1 cellular context compared by ENCODE assay signal in genomic region chr5:43120720-43121564, GRCh38.
TF ChIP-seq lines count a peak whose summit lies in the region.

Gene ZNF131, plus strand, starts transcription at chr5:43120914. Its CDS starts 1,140 bp downstream, at chr5:43122054.

TF ChIP-seq in HEK293, 187 proteins besides CTCF, POLR2A, EP300 and RAD21 (continued from another document and continues in another):
- TF ChIP-seq ZNF548 (tag by site-specific recombination; IDR thresholded peaks at IDR 0.05) (no peak), ZBTB10 (tag by site-specific recombination; IDR thresholded peaks at IDR 0.05) (peak; percentile 54; the same call in 1 of the 2 replicates), TCF7L2 (IDR thresholded peaks at IDR 0.05; ENCODE audit: borderline replicate concordance, low read depth, low read length) (no peak), ZNF416 (tag by site-specific recombination; IDR thresholded peaks at IDR 0.05) (no peak), TSHZ1 (tag by site-specific recombination; IDR thresholded peaks at IDR 0.05; ENCODE audit: borderline replicate concordance) (no peak), ZNF341 (tag by site-specific recombination; IDR thresholded peaks at IDR 0.05; ENCODE audit: low read depth) (peak; percentile 46), ZNF132 (tag by site-specific recombination; IDR thresholded peaks at IDR 0.05; ENCODE audit: borderline replicate concordance) (no peak), ZNF426 (tag by site-specific recombination; IDR thresholded peaks at IDR 0.05) (no peak), KLF1 (tag by site-specific recombination; IDR thresholded peaks at IDR 0.05) (peak; percentile 98), ZBTB26 (tag by site-specific recombination; optimal IDR thresholded peaks at IDR 0.05) (peak; percentile 89), KLF9 (tag by site-specific recombination; IDR thresholded peaks at IDR 0.05; ENCODE audit: low read depth) (peak; percentile 100), AEBP2 (tag by site-specific recombination; IDR thresholded peaks at IDR 0.05; ENCODE audit: borderline replicate concordance) (no peak), ZNF510 (tag by site-specific recombination; IDR thresholded peaks at IDR 0.05; ENCODE audit: insufficient replicate concordance) (no peak), PRDM6 (tag by site-specific recombination; IDR thresholded peaks at IDR 0.05) (no peak), ZNF555 (tag by site-specific recombination; conservative IDR thresholded peaks at IDR 0.05) (no peak), ZNF146 (tag by site-specific recombination; IDR thresholded peaks at IDR 0.05) (peak; percentile 13; the same call in 1 of the 2 replicates), KLF7 (tag by site-specific recombination; IDR thresholded peaks at IDR 0.05; ENCODE audit: borderline replicate concordance) (peak; percentile 75), ZNF514 (tag by site-specific recombination; IDR thresholded peaks at IDR 0.05) (no peak), ZSCAN16 (tag by site-specific recombination; IDR thresholded peaks at IDR 0.05) (no peak), ZSCAN5A (tag by site-specific recombination; IDR thresholded peaks at IDR 0.05) (peak; percentile 79; the same call in 1 of the 2 replicates), ZNF274 (IDR thresholded peaks at IDR 0.05; ENCODE audit: low read length) (no peak), ZNF274 (tag by site-specific recombination; IDR thresholded peaks at IDR 0.05; ENCODE audit: borderline replicate concordance) (no peak), ZNF140 (tag by site-specific recombination; IDR thresholded peaks at IDR 0.05) (no peak), ZNF214 (tag by site-specific recombination; IDR thresholded peaks at IDR 0.05; ENCODE audit: borderline replicate concordance) (no peak), ZNF292 (tag by site-specific recombination; IDR thresholded peaks at IDR 0.05; ENCODE audit: borderline replicate concordance, low read depth) (no peak), ZNF366 (tag by site-specific recombination; conservative IDR thresholded peaks at IDR 0.05) (no peak), ZNF221 (tag by site-specific recombination; IDR thresholded peaks at IDR 0.05; ENCODE audit: borderline replicate concordance) (peak; percentile 67; the same call in 1 of the 2 replicates), ZNF596 (tag by site-specific recombination; IDR thresholded peaks at IDR 0.05) (peak; percentile 51), ZNF37A (tag by site-specific recombination; IDR thresholded peaks at IDR 0.05) (no peak), SP2 (tag by site-specific recombination; IDR thresholded peaks at IDR 0.05) (peak; percentile 89), REST (tag by site-specific recombination; IDR thresholded peaks at IDR 0.05) (peak; percentile 15; the same call in 1 of the 2 replicates), PRDM4 (tag by site-specific recombination; IDR thresholded peaks at IDR 0.05) (no peak), ZNF585B (tag by site-specific recombination; IDR thresholded peaks at IDR 0.05) (no peak), ZXDB (tag by site-specific recombination; IDR thresholded peaks at IDR 0.05) (peak; percentile 81), MEIS1 (CRISPR knock-in tag; IDR thresholded peaks at IDR 0.05; ENCODE audit: borderline replicate concordance) (no peak; the same call in 1 of the 2 replicates), ZNF488 (tag by site-specific recombination; IDR thresholded peaks at IDR 0.05) (0 out of 2 replicates have a peak, but pooled peaks have one; percentile 21), ZNF580 (tag by site-specific recombination; IDR thresholded peaks at IDR 0.05) (peak; percentile 7; the same call in 1 of the 2 replicates), ZNF660 (tag by site-specific recombination; IDR thresholded peaks at IDR 0.05) (peak; percentile 84), ZFP69B (tag by site-specific recombination; IDR thresholded peaks at IDR 0.05) (no peak; the same call in 1 of the 2 replicates), KLF10 (tag by site-specific recombination; IDR thresholded peaks at IDR 0.05) (peak; percentile 97)
